In genomic region chr12:47249719-47250506, GRCh38 we compare ENCODE assay signal across 2 cellular contexts.
TF ChIP-seq lines count a peak whose summit lies in the region.

No MANE protein-coding gene starts in this region.

TF ChIP-seq in SK-N-SH, 30 proteins besides CTCF, POLR2A, EP300 and RAD21 (continued from another document):
- TF ChIP-seq REST (IDR thresholded peaks at IDR 0.05; ENCODE audit: low read depth, low read length): no peak
- TF ChIP-seq USF1 (IDR thresholded peaks at IDR 0.05; ENCODE audit: borderline replicate concordance, low read depth): no peak
- TF ChIP-seq MEF2A (IDR thresholded peaks at IDR 0.05; ENCODE audit: borderline replicate concordance, low read depth): no peak
- no peak for TF ChIP-seq TEAD4 (IDR thresholded peaks at IDR 0.05; ENCODE audit: borderline replicate concordance, insufficient read depth)
- TF ChIP-seq NFIC (IDR thresholded peaks at IDR 0.05; ENCODE audit: borderline replicate concordance): no peak

TF ChIP-seq in SK-N-SH treated with all-trans-retinoic acid at 6 μM for 48 hours, 23 proteins besides CTCF, POLR2A, EP300 and RAD21 (continued from another document):
- TF ChIP-seq TSHZ2 (CRISPR knock-in tag; IDR thresholded peaks at IDR 0.05): no peak
- TF ChIP-seq ZC3H10 (CRISPR knock-in tag; IDR thresholded peaks at IDR 0.05): no peak
- TF ChIP-seq ISL1 (CRISPR knock-in tag; IDR thresholded peaks at IDR 0.05): no peak
